In the genomic region with DNA sequence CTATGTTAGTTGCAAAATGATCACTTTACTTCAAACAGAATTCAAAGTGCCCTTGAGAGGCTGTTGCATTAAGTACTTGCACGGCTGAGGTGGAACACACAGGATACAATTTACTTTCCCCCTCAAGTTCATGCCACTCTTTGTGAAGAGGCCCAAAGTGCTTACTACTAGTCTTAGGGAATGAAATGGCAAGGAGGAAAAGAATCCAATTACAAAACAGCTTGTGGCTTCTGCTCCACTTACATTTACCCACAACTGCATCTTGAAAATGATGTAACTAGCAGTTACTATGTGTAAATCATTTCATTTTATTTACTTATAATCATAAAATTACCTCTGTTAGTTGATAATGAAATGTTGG, we compare ENCODE assay signal across 1 cellular context.
TF ChIP-seq lines count a peak whose summit lies in the region.

No MANE protein-coding gene starts in this region.

TF ChIP-seq in SK-N-SH, 30 proteins besides CTCF, POLR2A, EP300 and RAD21 (continued from another document):
- TF ChIP-seq, protein P1, sequence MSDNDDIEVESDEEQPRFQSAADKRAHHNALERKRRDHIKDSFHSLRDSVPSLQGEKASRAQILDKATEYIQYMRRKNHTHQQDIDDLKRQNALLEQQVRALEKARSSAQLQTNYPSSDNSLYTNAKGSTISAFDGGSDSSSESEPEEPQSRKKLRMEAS (IDR thresholded peaks at IDR 0.05; ENCODE audit: low read depth): 0 out of 2 replicates have a peak, but pooled peaks have one; percentile 24
- TF ChIP-seq NRF1 (IDR thresholded peaks at IDR 0.05; ENCODE audit: low read depth, low read length): no peak
- TF ChIP-seq, protein P2, sequence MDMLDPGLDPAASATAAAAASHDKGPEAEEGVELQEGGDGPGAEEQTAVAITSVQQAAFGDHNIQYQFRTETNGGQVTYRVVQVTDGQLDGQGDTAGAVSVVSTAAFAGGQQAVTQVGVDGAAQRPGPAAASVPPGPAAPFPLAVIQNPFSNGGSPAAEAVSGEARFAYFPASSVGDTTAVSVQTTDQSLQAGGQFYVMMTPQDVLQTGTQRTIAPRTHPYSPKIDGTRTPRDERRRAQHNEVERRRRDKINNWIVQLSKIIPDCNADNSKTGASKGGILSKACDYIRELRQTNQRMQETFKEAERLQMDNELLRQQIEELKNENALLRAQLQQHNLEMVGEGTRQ (IDR thresholded peaks at IDR 0.05; ENCODE audit: borderline replicate concordance, low read depth, low read length): no peak
- no peak for TF ChIP-seq FOXM1 (IDR thresholded peaks at IDR 0.05; ENCODE audit: low read depth)
